ENCODE assay signal across 8 cellular contexts in genomic region chr19:45455707-45456499, GRCh38. TPM values are rescaled to one million over a fixed set of nuclear protein-coding genes. Genes with fewer than 3 reads are reported as not detected.
DNase-seq lines count a peak whose midpoint lies in the region; ATAC-seq and TF ChIP-seq lines count a peak whose summit lies in the region.

No MANE protein-coding gene starts in this region.

- H3K36me3 ChIP-seq in Loucy (ENCODE audit: insufficient read depth, low read length) = no peaks in the 10 kb centered on the region
- no peaks in the 10 kb centered on the region for H3K36me3 ChIP-seq in duodenal mucosa (ENCODE audit: control insufficient read depth in 1 of 2, insufficient read depth in 2 of 2, low read length in 2 of 2)

- H3K4me2 ChIP-seq in Loucy (ENCODE audit: low read depth, low read length, poor library complexity, severe bottlenecking) = peak overlapping the region; percentile 22

- no peaks in the 10 kb centered on the region for H3K9me3 ChIP-seq in Loucy (ENCODE audit: insufficient read depth, low read depth, low read length)
- no peaks in the 10 kb centered on the region for H3K9me3 ChIP-seq in duodenal mucosa (ENCODE audit: control insufficient read depth in 1 of 2, low read length in 2 of 2)

- H3K4me1 ChIP-seq in Loucy (ENCODE audit: insufficient read depth, low read length, poor library complexity, severe bottlenecking) (peaks cover 16% of the 10 kb centered on the region), duodenal mucosa (ENCODE audit: control insufficient read depth in 1 of 2, insufficient read depth in 2 of 2, low read length in 2 of 2) (peaks cover 19 to 22% of the 10 kb centered on the region in 2 donors)

- DNase-seq in GF-D8 (lab: John Stamatoyannopoulos, UW) (peak; percentile 91), lung microvascular endothelial cell (ENCODE audit: low read depth in 2 of 2) (peak; percentile 96 to 99), NK-92 (lab: John Stamatoyannopoulos, UW; ENCODE audit: unreplicated experiment) (no peak)
- DNase-seq in stimulated activated CD8-positive, alpha-beta memory T cell treated with anti-CD3 and anti-CD28 coated beads, Interleukin-7, amount 100 ng/mL, for 48 hours (ENCODE audit: extremely low read depth in 1 of 2, low read depth in 1 of 2) = peak; percentile 74 to 77

- peaks cover 7% of the 10 kb centered on the region; the same call in 1 of the 2 replicates for H3F3A ChIP-seq in Loucy (ENCODE audit: low read depth)

- TF ChIP-seq CTCF in Loucy (conservative IDR thresholded peaks at IDR 0.05; ENCODE audit: low read length) (no peak), WI38 (IDR thresholded peaks at IDR 0.05; ENCODE audit: low read depth, low read length) (no peak)

- H3K27me3 ChIP-seq in Loucy (ENCODE audit: insufficient read depth, low read length, poor library complexity, severe bottlenecking) (no peaks in the 10 kb centered on the region), duodenal mucosa (ENCODE audit: control insufficient read depth in 1 of 2, insufficient read depth in 2 of 2, low read length in 2 of 2) (peaks cover 0 to 2% of the 10 kb centered on the region in 2 donors)

- peak overlapping the region; percentile 61 for H3K27ac ChIP-seq in duodenal mucosa (ENCODE audit: low read depth, low read length)

- H3K9ac ChIP-seq in Loucy (ENCODE audit: low read depth, low read length, poor library complexity, severe bottlenecking) (no peak overlapping the region), duodenal mucosa (ENCODE audit: low read depth in 1 of 2, low read length in 2 of 2) (peak overlapping the region; percentile 47 to 71)

- H3K79me2 ChIP-seq in Loucy (ENCODE audit: insufficient read depth, low read length) = no peaks in the 10 kb centered on the region

- no peak for ATAC-seq in HG02571 (IDR thresholded peaks at IDR 0.05; ENCODE audit: unreplicated experiment)

- peak overlapping the region; percentile 59 for H3K4me3 ChIP-seq in Loucy (ENCODE audit: low read length, poor library complexity, severe bottlenecking)
- H3K4me3 ChIP-seq in WI38 (ENCODE audit: low read depth, low read length) = peak overlapping the region; percentile 30; the same call in 1 of the 2 replicates
- peak overlapping the region; percentile 36 to 52 for H3K4me3 ChIP-seq in duodenal mucosa (ENCODE audit: low read depth in 1 of 2, low read length in 2 of 2)

- H4K20me1 ChIP-seq in Loucy (ENCODE audit: insufficient read depth, low read length, poor library complexity, severe bottlenecking) = no peaks in the 10 kb centered on the region

- H3K9me2 ChIP-seq in Loucy (replicated peaks; ENCODE audit: low read depth, low read length) = no peaks in the 10 kb centered on the region

- H2AFZ ChIP-seq in Loucy (ENCODE audit: low read length) = peak overlapping the region; percentile 60; the same call in 1 of the 2 replicates

RNA-seq across cellular contexts. Expression of gene FOSB, which starts 11.9 kb away (rescaled TPM):
- total RNA-seq in lung microvascular endothelial cell = 0.65 and 23.4 TPM in 2 replicates

RNA-seq across cellular contexts. Expression of gene ERCC1, which starts 32.2 kb away (rescaled TPM):
- 49.0 and 51.2 TPM in 2 replicates for total RNA-seq in lung microvascular endothelial cell

RNA-seq across cellular contexts. Expression of gene RTN2, which starts 40.9 kb away (rescaled TPM):
- total RNA-seq in lung microvascular endothelial cell = 5.0 and 5.6 TPM in 2 replicates

RNA-seq across cellular contexts. Expression of gene PPM1N, which starts 42.3 kb away (rescaled TPM):
- total RNA-seq in lung microvascular endothelial cell = 1.3 TPM in 1 of 2 replicates, not detected in the other

RNA-seq across cellular contexts. Expression of gene POLR1G, which starts 49.5 kb away (rescaled TPM):
- total RNA-seq in lung microvascular endothelial cell = 4.6 and 11.3 TPM in 2 replicates
